Comparison of ENCODE assay signal across 1 cellular context in the genomic region with DNA sequence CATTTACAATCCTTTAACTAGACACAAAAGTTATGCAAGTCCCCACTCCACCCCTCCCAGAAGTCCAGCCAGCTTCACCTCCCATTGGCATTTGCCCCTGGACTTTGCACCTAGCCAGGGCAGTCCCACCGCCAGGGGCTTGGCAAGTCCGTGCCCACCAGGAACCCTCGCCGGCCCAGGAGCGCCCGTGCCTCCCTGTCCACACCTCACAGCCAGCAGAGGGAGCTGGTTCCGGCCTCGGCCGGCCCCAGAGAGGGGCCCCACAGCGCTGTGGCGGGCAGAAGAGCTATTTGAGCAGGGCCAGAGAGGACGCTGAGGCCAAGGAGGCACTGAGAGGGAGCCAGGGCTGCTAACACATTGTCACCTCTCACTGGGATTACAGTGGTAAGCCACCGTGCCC.
TF ChIP-seq lines count a peak whose summit lies in the region.

No MANE protein-coding gene starts in this region.

TF ChIP-seq in HepG2, 621 proteins besides CTCF, POLR2A, EP300 and RAD21 (continued from another document):
- TF ChIP-seq, protein P1, sequence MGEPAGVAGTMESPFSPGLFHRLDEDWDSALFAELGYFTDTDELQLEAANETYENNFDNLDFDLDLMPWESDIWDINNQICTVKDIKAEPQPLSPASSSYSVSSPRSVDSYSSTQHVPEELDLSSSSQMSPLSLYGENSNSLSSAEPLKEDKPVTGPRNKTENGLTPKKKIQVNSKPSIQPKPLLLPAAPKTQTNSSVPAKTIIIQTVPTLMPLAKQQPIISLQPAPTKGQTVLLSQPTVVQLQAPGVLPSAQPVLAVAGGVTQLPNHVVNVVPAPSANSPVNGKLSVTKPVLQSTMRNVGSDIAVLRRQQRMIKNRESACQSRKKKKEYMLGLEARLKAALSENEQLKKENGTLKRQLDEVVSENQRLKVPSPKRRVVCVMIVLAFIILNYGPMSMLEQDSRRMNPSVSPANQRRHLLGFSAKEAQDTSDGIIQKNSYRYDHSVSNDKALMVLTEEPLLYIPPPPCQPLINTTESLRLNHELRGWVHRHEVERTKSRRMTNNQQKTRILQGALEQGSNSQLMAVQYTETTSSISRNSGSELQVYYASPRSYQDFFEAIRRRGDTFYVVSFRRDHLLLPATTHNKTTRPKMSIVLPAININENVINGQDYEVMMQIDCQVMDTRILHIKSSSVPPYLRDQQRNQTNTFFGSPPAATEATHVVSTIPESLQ (CRISPR knock-in tag; conservative IDR thresholded peaks at IDR 0.05), result no peak
- TF ChIP-seq NFRKB (IDR thresholded peaks at IDR 0.05) (no peak), ZNF253 (CRISPR knock-in tag; IDR thresholded peaks at IDR 0.05; ENCODE audit: borderline replicate concordance) (no peak), XRCC5 (optimal IDR thresholded peaks at IDR 0.05; ENCODE audit: low read length) (peak; percentile 45), HNRNPL (IDR thresholded peaks at IDR 0.05; ENCODE audit: low read depth, low read length) (peak; percentile 84; the same call in 1 of the 2 replicates), YY1 (IDR thresholded peaks at IDR 0.05; ENCODE audit: insufficient read depth, insufficient replicate concordance, low read depth, low read length) (no peak), XBP1 (CRISPR knock-in tag; IDR thresholded peaks at IDR 0.05) (no peak), NFATC3 (CRISPR knock-in tag; IDR thresholded peaks at IDR 0.05) (no peak), HIC2 (CRISPR knock-in tag; IDR thresholded peaks at IDR 0.05; ENCODE audit: low read depth) (0 out of 2 replicates have a peak, but pooled peaks have one; percentile 46), GABPB1 (CRISPR knock-in tag; IDR thresholded peaks at IDR 0.05) (peak; percentile 29; the same call in 1 of the 2 replicates), ZNF878 (CRISPR knock-in tag; IDR thresholded peaks at IDR 0.05) (no peak)
- TF ChIP-seq, protein P2, sequence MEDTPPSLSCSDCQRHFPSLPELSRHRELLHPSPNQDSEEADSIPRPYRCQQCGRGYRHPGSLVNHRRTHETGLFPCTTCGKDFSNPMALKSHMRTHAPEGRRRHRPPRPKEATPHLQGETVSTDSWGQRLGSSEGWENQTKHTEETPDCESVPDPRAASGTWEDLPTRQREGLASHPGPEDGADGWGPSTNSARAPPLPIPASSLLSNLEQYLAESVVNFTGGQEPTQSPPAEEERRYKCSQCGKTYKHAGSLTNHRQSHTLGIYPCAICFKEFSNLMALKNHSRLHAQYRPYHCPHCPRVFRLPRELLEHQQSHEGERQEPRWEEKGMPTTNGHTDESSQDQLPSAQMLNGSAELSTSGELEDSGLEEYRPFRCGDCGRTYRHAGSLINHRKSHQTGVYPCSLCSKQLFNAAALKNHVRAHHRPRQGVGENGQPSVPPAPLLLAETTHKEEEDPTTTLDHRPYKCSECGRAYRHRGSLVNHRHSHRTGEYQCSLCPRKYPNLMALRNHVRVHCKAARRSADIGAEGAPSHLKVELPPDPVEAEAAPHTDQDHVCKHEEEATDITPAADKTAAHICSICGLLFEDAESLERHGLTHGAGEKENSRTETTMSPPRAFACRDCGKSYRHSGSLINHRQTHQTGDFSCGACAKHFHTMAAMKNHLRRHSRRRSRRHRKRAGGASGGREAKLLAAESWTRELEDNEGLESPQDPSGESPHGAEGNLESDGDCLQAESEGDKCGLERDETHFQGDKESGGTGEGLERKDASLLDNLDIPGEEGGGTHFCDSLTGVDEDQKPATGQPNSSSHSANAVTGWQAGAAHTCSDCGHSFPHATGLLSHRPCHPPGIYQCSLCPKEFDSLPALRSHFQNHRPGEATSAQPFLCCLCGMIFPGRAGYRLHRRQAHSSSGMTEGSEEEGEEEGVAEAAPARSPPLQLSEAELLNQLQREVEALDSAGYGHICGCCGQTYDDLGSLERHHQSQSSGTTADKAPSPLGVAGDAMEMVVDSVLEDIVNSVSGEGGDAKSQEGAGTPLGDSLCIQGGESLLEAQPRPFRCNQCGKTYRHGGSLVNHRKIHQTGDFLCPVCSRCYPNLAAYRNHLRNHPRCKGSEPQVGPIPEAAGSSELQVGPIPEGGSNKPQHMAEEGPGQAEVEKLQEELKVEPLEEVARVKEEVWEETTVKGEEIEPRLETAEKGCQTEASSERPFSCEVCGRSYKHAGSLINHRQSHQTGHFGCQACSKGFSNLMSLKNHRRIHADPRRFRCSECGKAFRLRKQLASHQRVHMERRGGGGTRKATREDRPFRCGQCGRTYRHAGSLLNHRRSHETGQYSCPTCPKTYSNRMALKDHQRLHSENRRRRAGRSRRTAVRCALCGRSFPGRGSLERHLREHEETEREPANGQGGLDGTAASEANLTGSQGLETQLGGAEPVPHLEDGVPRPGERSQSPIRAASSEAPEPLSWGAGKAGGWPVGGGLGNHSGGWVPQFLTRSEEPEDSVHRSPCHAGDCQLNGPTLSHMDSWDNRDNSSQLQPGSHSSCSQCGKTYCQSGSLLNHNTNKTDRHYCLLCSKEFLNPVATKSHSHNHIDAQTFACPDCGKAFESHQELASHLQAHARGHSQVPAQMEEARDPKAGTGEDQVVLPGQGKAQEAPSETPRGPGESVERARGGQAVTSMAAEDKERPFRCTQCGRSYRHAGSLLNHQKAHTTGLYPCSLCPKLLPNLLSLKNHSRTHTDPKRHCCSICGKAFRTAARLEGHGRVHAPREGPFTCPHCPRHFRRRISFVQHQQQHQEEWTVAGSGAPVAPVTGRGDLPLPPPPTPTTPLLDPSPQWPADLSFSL (CRISPR knock-in tag; IDR thresholded peaks at IDR 0.05), result no peak
